ENCODE assay signal across 14 cellular contexts in the genomic region with DNA sequence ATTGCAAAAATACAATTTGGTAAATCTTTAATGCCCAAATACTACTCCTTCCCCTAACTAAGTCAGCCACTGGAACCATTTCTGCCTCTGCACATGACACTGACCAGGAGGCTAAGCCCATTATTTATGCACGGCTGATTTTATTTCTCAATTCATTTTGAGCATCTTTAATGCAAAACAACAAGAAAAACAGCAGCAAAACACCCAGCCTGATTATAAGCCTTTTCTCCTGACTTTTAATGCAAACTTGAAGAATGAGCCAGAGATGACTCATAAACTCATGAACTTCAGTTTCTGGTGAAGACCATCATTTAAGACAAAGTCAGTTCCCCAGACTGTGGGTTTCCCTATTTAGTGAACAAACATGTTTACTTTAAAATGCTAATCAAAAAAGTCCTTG. TPM values are rescaled to one million over a fixed set of nuclear protein-coding genes. Genes with fewer than 3 reads are reported as not detected.
A peak's percentile ranks its signal among the peaks of the same experiment; 100 is the strongest.
DNase-seq lines count a peak whose midpoint lies in the region; ATAC-seq and TF ChIP-seq lines count a peak whose summit lies in the region.
"Had no signal": no experiment of that assay in that cellular context is flagged by ENCODE, and none has a peak within 500 bp of the region (broad histone marks: within the 10 kb centered on the region; RNA-seq: fewer than 3 reads in every experiment).

No MANE protein-coding gene starts in this region.

- TF ChIP-seq EP300 in suprapubic skin (IDR thresholded peaks at IDR 0.05) = no peak

- H3K4me1 Mint-ChIP-seq in CD14-positive monocyte = peaks cover 9% of the 10 kb centered on the region
- H3K4me1 Mint-ChIP-seq: activated CD4-positive, alpha-beta memory T cell treated with anti-CD3 and anti-CD28 coated beads, Interleukin-2, amount 10 ng/mL, durations not matched to agents 7 days and 5 days; activated naive CD4-positive, alpha-beta T cell treated with anti-CD3 and anti-CD28 coated beads, Interleukin-2, amount 50 U/mL, for 24 hours had no signal

- H3K9me3 ChIP-seq in adipocyte (ENCODE audit: control insufficient read depth, low read length) (no peaks in the 10 kb centered on the region), suprapubic skin (no peaks in the 10 kb centered on the region)
- H3K9me3 ChIP-seq: BLaER1, thoracic aorta had no signal

- DNase-seq in Caki2 (ENCODE audit: low read depth) (peak; percentile 92), adipocyte (ENCODE audit: low read depth) (peak; percentile 68), kidney epithelial cell (ENCODE audit: low read depth) (peak; percentile 73), DMS 273 treated with DMSO at 0.1 percent for 48 hours (lab: John Stamatoyannopoulos, UW) (no peak), suprapubic skin (ENCODE audit: low spot score in 2 of 2) (no peak), AML-193 (lab: John Stamatoyannopoulos, UW) (no peak), CD14-positive monocyte (ENCODE audit: low spot score) (no peak)
- DNase-seq: activated CD4-positive, alpha-beta memory T cell treated with anti-CD3 and anti-CD28 coated beads, Interleukin-2, amount 10 ng/mL, durations not matched to agents 7 days and 5 days; effector CD8-positive, alpha-beta T cell; stimulated activated CD4-positive, alpha-beta T cell treated with anti-CD3 and anti-CD28 coated beads, Interleukin-4, amount 100 ng/mL, for 24 hours had no signal

- intact Hi-C loops in CD14-positive monocyte (cut with micrococcal nuclease) = no loop called here

- no peaks in the 10 kb centered on the region for H3K36me3 ChIP-seq in adipocyte (ENCODE audit: control insufficient read depth, insufficient read depth, low read length, severe bottlenecking)
- no peaks in the 10 kb centered on the region for H3K36me3 ChIP-seq in kidney epithelial cell (ENCODE audit: control insufficient read depth, insufficient read depth, low read length)
- H3K36me3 ChIP-seq in suprapubic skin = no peaks in the 10 kb centered on the region
- H3K36me3 ChIP-seq: BLaER1, thoracic aorta had no signal

- no peaks in the 10 kb centered on the region for H3K36me3 Mint-ChIP-seq in CD14-positive monocyte
- H3K36me3 Mint-ChIP-seq: activated naive CD4-positive, alpha-beta T cell treated with anti-CD3 and anti-CD28 coated beads, Interleukin-2, amount 50 U/mL, for 24 hours had no signal

- H3K27me3 Mint-ChIP-seq in CD14-positive monocyte (ENCODE audit: low read depth in 3 of 3) = peaks cover 0 to 1% (median 0%) of the 10 kb centered on the region in 3 donors
- H3K27me3 Mint-ChIP-seq: activated CD4-positive, alpha-beta memory T cell treated with anti-CD3 and anti-CD28 coated beads, Interleukin-2, amount 10 ng/mL, durations not matched to agents 7 days and 5 days; activated naive CD4-positive, alpha-beta T cell treated with anti-CD3 and anti-CD28 coated beads, Interleukin-2, amount 50 U/mL, for 24 hours had no signal

- H3K9me3 Mint-ChIP-seq in CD14-positive monocyte = no peaks in the 10 kb centered on the region
- H3K9me3 Mint-ChIP-seq: activated CD4-positive, alpha-beta memory T cell treated with anti-CD3 and anti-CD28 coated beads, Interleukin-2, amount 10 ng/mL, durations not matched to agents 7 days and 5 days; activated naive CD4-positive, alpha-beta T cell treated with anti-CD3 and anti-CD28 coated beads, Interleukin-2, amount 50 U/mL, for 24 hours had no signal

- TF ChIP-seq CTCF in kidney epithelial cell (IDR thresholded peaks at IDR 0.05; ENCODE audit: insufficient read depth, low read length, poor library complexity, severe bottlenecking) (no peak), suprapubic skin (IDR thresholded peaks at IDR 0.05) (no peak), CD14-positive monocyte (IDR thresholded peaks at IDR 0.05) (no peak)

- H3K4me3 ChIP-seq in adipocyte (ENCODE audit: low read length) (no peak overlapping the region), kidney epithelial cell (ENCODE audit: low read depth, low read length) (no peak overlapping the region), suprapubic skin (no peak overlapping the region)
- H3K4me3 ChIP-seq: BLaER1, thoracic aorta had no signal

- ATAC-seq in HG03196 (IDR thresholded peaks at IDR 0.05; ENCODE audit: unreplicated experiment) = peak; percentile 44

- 78% methylated on average over 1 of the region's 1 CpG for WGBS in suprapubic skin

- H3K9ac ChIP-seq in adipocyte (ENCODE audit: low read length) = no peak overlapping the region
- H3K9ac ChIP-seq: BLaER1 had no signal

- in situ Hi-C loops in Caki2 (cut with HindIII; ENCODE audit: low pct_unique_long_range_greater_than_20kb, low sequenced_read_pairs) = no loop called here

- no peak for TF ChIP-seq POLR2A in suprapubic skin (IDR thresholded peaks at IDR 0.05)

- H3K27ac ChIP-seq in suprapubic skin = no peak overlapping the region
- H3K27ac ChIP-seq: BLaER1, thoracic aorta had no signal

- H3K27me3 ChIP-seq in adipocyte (replicated peaks; ENCODE audit: control insufficient read depth, insufficient read depth, low read length) (no peaks in the 10 kb centered on the region), kidney epithelial cell (ENCODE audit: control insufficient read depth, insufficient read depth, low read length) (no peaks in the 10 kb centered on the region), suprapubic skin (no peaks in the 10 kb centered on the region)
- H3K27me3 ChIP-seq: BLaER1 had no signal

- H3K4me3 Mint-ChIP-seq in CD14-positive monocyte = no peak overlapping the region
- H3K4me3 Mint-ChIP-seq: activated CD4-positive, alpha-beta memory T cell treated with anti-CD3 and anti-CD28 coated beads, Interleukin-2, amount 10 ng/mL, durations not matched to agents 7 days and 5 days; activated naive CD4-positive, alpha-beta T cell treated with anti-CD3 and anti-CD28 coated beads, Interleukin-2, amount 50 U/mL, for 24 hours had no signal

- H3K4me1 ChIP-seq in adipocyte (ENCODE audit: control insufficient read depth, insufficient read depth, low read length) = peaks cover 15% of the 10 kb centered on the region
- H3K4me1 ChIP-seq in suprapubic skin = peaks cover 12% of the 10 kb centered on the region
- H3K4me1 ChIP-seq: BLaER1 had no signal

- H3K27ac Mint-ChIP-seq in CD14-positive monocyte = peak overlapping the region in 1 of 7 donors; percentile 87
- H3K27ac Mint-ChIP-seq: activated CD4-positive, alpha-beta memory T cell treated with anti-CD3 and anti-CD28 coated beads, Interleukin-2, amount 10 ng/mL, durations not matched to agents 7 days and 5 days; activated naive CD4-positive, alpha-beta T cell treated with anti-CD3 and anti-CD28 coated beads, Interleukin-2, amount 50 U/mL, for 24 hours had no signal

RNA-seq across cellular contexts. Expression of a gene that starts 51.6 kb away (rescaled TPM):
- 154 and 180 TPM in 2 replicates for total RNA-seq in Caki2 (2014; rRNA removed; shearing (Covaris generic); ENCODE audit: low replicate concordance)
- total RNA-seq in kidney epithelial cell (0.04 and 0.82 TPM in 2 replicates), suprapubic skin (1 to 10 TPM in 3 of 4 donors, not detected in 1; 1.0 to 2.5 (median 1.5) TPM)
- not detected for polyA plus RNA-seq in CD14-positive monocyte
- total RNA-seq: activated CD4-positive, alpha-beta memory T cell treated with anti-CD3 and anti-CD28 coated beads, Interleukin-2, amount 10 ng/mL, durations not matched to agents 7 days and 5 days; thoracic aorta had no signal

RNA-seq across cellular contexts. Expression of a gene that starts 51.8 kb away (rescaled TPM):
- not detected in 2 replicates for total RNA-seq in Caki2 (2014; rRNA removed; shearing (Covaris generic); ENCODE audit: low replicate concordance)
- total RNA-seq in kidney epithelial cell (0.04 TPM in 1 of 2 replicates, not detected in the other), suprapubic skin (1 to 10 TPM; 1.7 to 3.4 (median 2.1) TPM)
- under 1 TPM in 1 of 2 donors, not detected in 1; 0.02 TPM for polyA plus RNA-seq in CD14-positive monocyte
- total RNA-seq: activated CD4-positive, alpha-beta memory T cell treated with anti-CD3 and anti-CD28 coated beads, Interleukin-2, amount 10 ng/mL, durations not matched to agents 7 days and 5 days had no signal

Comparison
In these comparisons a context has a peak if more than half of its experiments do, and no peak if none do; other contexts are left out.
1. DNase-seq: peak in Caki2 (single experiment), adipocyte (single experiment) and kidney epithelial cell (single experiment); none in DMS 273 treated with DMSO at 0.1 percent for 48 hours (single experiment), suprapubic skin (0 of 2), AML-193 (0 of 2) and CD14-positive monocyte (single experiment).
2. RNA of a gene that starts 51.6 kb away (total RNA-seq): 154 to 180 TPM in Caki2; 1.0 to 2.5 TPM in suprapubic skin and 0.04 to 0.82 TPM in kidney epithelial cell; every median in the first group is over 10 times any median in the second.